In the genomic region with DNA sequence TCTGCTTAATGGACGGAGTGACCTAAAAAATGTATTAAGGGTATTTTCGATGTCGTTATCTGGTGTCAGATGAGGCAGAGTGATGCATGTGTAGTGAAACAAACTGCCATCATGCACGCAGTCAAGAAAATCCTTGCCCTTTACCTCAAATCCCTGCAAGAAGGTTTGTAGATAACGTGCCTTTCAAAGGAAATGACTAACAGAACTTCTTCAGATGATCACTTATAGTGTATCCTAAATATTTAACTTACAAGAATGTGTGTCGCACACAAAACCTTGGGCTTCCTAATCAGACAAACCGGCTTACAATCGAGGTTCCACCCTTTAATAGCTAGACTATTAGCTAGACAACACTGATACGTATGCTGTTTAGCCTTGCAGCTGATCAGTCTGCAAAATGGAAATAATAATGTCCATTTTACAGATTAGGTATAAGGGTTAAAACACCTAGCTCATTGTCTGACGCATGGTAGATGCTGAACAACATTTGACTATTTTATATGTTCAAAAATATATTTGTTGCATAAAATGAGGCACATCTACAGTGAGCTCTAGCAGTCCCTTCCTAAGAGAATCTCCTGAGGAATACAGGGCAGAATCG, we compare ENCODE assay signal across 8 cellular contexts.
DNase-seq lines count a peak whose midpoint lies in the region; ATAC-seq and TF ChIP-seq lines count a peak whose summit lies in the region.

No MANE protein-coding gene starts in this region.

- no peaks in the 10 kb centered on the region for H3K27me3 Mint-ChIP-seq in T-helper 1 cell treated with Interleukin-12 subunit alpha and Interleukin-12 subunit beta and Interleukin-4 antibody, amounts not matched to agents 30 μg/mL and 1 μg/mL, for 36 hours (ENCODE audit: low read depth)

- H3K27ac ChIP-seq in VCaP (peak overlapping the region; percentile 87), substantia nigra (ENCODE audit: low read depth, low read length, poor library complexity, severe bottlenecking) (peak overlapping the region; percentile 59)

- peaks cover 3% of the 10 kb centered on the region for H3K9me3 ChIP-seq in iPS-18c (ENCODE audit: control insufficient read depth, insufficient read depth, low read length)

- H3K4me3 ChIP-seq in iPS-18c (ENCODE audit: insufficient read depth, low read depth, low read length), result peak overlapping the region; percentile 95

- peak overlapping the region; percentile 95 for H3K4me3 Mint-ChIP-seq in T-helper 1 cell treated with Interleukin-12 subunit alpha and Interleukin-12 subunit beta and Interleukin-4 antibody, amounts not matched to agents 30 μg/mL and 1 μg/mL, for 36 hours

- no peaks in the 10 kb centered on the region for H3K9me3 Mint-ChIP-seq in T-helper 1 cell treated with Interleukin-12 subunit alpha and Interleukin-12 subunit beta and Interleukin-4 antibody, amounts not matched to agents 30 μg/mL and 1 μg/mL, for 36 hours

- TF ChIP-seq CTCF in VCaP (conservative IDR thresholded peaks at IDR 0.05), result no peak

- no peak for ATAC-seq in HG02642 (IDR thresholded peaks at IDR 0.05; ENCODE audit: poor library complexity, unreplicated experiment)
- no peak for ATAC-seq in HG02970 (IDR thresholded peaks at IDR 0.05; ENCODE audit: low FRiP score, unreplicated experiment)

- no peak for DNase-seq in T-helper 1 cell
- DNase-seq in substantia nigra (lab: John Stamatoyannopoulos, UW), result no peak
- DNase-seq in nucleus accumbens (lab: John Stamatoyannopoulos, UW), result no peak

- H3K4me1 Mint-ChIP-seq in T-helper 1 cell treated with Interleukin-12 subunit alpha and Interleukin-12 subunit beta and Interleukin-4 antibody, amounts not matched to agents 30 μg/mL and 1 μg/mL, for 36 hours (ENCODE audit: low read depth), result peaks cover 28% of the 10 kb centered on the region

- peaks cover 15% of the 10 kb centered on the region for H3K36me3 Mint-ChIP-seq in T-helper 1 cell treated with Interleukin-12 subunit alpha and Interleukin-12 subunit beta and Interleukin-4 antibody, amounts not matched to agents 30 μg/mL and 1 μg/mL, for 36 hours (ENCODE audit: low read depth)

- peak overlapping the region; percentile 93 for H3K27ac Mint-ChIP-seq in T-helper 1 cell treated with Interleukin-12 subunit alpha and Interleukin-12 subunit beta and Interleukin-4 antibody, amounts not matched to agents 30 μg/mL and 1 μg/mL, for 36 hours
